ENCODE assay signal across 1 cellular context in genomic region chr3:45795882-45796765, GRCh38.
A peak's percentile ranks its signal among the peaks of the same experiment; 100 is the strongest.
TF ChIP-seq lines count a peak whose summit lies in the region.

Gene SLC6A20 (minus strand): TSS chr3:45796536. CDS start chr3:45796419, 117 bp downstream.

TF ChIP-seq in GM12878, 131 proteins besides CTCF, POLR2A, EP300 and RAD21 (continued from another document):
- TF ChIP-seq MTA3 (IDR thresholded peaks at IDR 0.05; ENCODE audit: borderline replicate concordance, low read length) = no peak
- TF ChIP-seq BCL3 (IDR thresholded peaks at IDR 0.05; ENCODE audit: borderline replicate concordance, insufficient read depth, low read depth, low read length, poor library complexity, severe bottlenecking) = peak; percentile 28
